Comparison of ENCODE assay signal across 15 cellular contexts in the genomic region with DNA sequence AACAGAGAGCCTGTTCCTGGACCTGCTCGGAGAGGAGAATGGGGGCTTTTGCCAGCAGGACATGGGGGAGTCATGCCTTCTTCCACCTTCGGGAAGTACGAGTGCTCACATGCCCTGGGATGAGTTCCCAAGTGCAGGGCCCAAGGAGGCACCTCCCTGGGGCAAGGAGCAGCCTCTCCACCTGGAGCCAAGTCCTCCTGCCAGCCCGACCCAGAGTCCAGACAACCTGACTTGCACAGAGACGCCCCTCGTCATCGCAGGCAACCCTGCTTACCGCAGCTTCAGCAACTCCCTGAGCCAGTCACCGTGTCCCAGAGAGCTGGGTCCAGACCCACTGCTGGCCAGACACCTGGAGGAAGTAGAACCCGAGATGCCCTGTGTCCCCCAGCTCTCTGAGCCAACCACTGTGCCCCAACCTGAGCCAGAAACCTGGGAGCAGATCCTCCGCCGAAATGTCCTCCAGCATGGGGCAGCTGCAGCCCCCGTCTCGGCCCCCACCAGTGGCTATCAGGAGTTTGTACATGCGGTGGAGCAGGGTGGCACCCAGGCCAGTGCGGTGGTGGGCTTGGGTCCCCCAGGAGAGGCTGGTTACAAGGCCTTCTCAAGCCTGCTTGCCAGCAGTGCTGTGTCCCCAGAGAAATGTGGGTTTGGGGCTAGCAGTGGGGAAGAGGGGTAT. TPM values are rescaled to one million over a fixed set of nuclear protein-coding genes. Genes with fewer than 3 reads are reported as not detected.
DNase-seq lines count a peak whose midpoint lies in the region; ATAC-seq and TF ChIP-seq lines count a peak whose summit lies in the region.
"Had no signal": no experiment of that assay in that cellular context is flagged by ENCODE, and none has a peak within 500 bp of the region (broad histone marks: within the 10 kb centered on the region; RNA-seq: fewer than 3 reads in every experiment).

No MANE protein-coding gene starts in this region.

- TF ChIP-seq CTCF in Panc1 (IDR thresholded peaks at IDR 0.05) (no peak), GM10248 (IDR thresholded peaks at IDR 0.05; ENCODE audit: control extremely low read depth, extremely low read depth, low read depth, missing control alignments) (no peak)

- POLR2A ChIA-PET in Panc1 (lab: Charles Lee) = no interaction called here
- POLR2A ChIA-PET in GM10248 (lab: Yijun Ruan, JAX) = no interaction called here

- H3K36me3 ChIP-seq in Panc1 (ENCODE audit: control insufficient read depth, insufficient read depth, low read length) = no peaks in the 10 kb centered on the region

- BruUV-seq in Panc1 (replicated peaks; lab: Mats Ljungman, UMichigan) = TSS peak; percentile 80

- no peaks in the 10 kb centered on the region for H3K9me3 ChIP-seq in Panc1 (ENCODE audit: control insufficient read depth, insufficient read depth, low read depth, low read length)
- H3K9me3 ChIP-seq: upper lobe of left lung had no signal

- peaks cover 67% of the 10 kb centered on the region for H3K4me1 Mint-ChIP-seq in activated T-cell treated with anti-CD3 and anti-CD28 coated beads, Interleukin-2, amount 50 U/mL, for 72 hours (ENCODE audit: low read depth)
- H3K4me1 Mint-ChIP-seq in central memory CD8-positive, alpha-beta T cell = peaks cover 13% of the 10 kb centered on the region
- H3K4me1 Mint-ChIP-seq in stimulated activated effector memory CD8-positive, alpha-beta T cell treated with anti-CD3 and anti-CD28 coated beads, Interleukin-12 subunit alpha, Interleukin-12 subunit beta, amount 100 ng/mL, for 72 hours = peaks cover 53% of the 10 kb centered on the region

- intact Hi-C loops in Panc1 (cut with micrococcal nuclease; ENCODE audit: unreplicated experiment) = no loop called here

- no peak overlapping the region for H3K27ac ChIP-seq in Panc1 (ENCODE audit: low read length)
- H3K27ac ChIP-seq: coronary artery, foreskin keratinocyte had no signal

- CTCF ChIA-PET in Panc1 (lab: Charles Lee) (no interaction called here), GM10248 (lab: Yijun Ruan, JAX) (interaction anchor here (0.9 to 3.9 kb wide), 3 partner anchors 10 to 127 kb away, joined by 3 to 15 read pairs (median 5); no protein-coding TSS in a partner anchor)

- H3K27me3 ChIP-seq in Panc1 (ENCODE audit: control insufficient read depth, insufficient read depth, low read length) = no peaks in the 10 kb centered on the region
- H3K27me3 ChIP-seq: foreskin keratinocyte, upper lobe of left lung had no signal

- H3K36me3 Mint-ChIP-seq in activated T-cell treated with anti-CD3 and anti-CD28 coated beads, Interleukin-2, amount 50 U/mL, for 72 hours (ENCODE audit: insufficient read depth in 2 of 2) = peaks cover 20 to 50% of the 10 kb centered on the region in 2 donors
- peaks cover 34% of the 10 kb centered on the region for H3K36me3 Mint-ChIP-seq in central memory CD8-positive, alpha-beta T cell (ENCODE audit: insufficient read depth)
- peaks cover 99% of the 10 kb centered on the region for H3K36me3 Mint-ChIP-seq in stimulated activated effector memory CD8-positive, alpha-beta T cell treated with anti-CD3 and anti-CD28 coated beads, Interleukin-12 subunit alpha, Interleukin-12 subunit beta, amount 100 ng/mL, for 72 hours

- no peak overlapping the region for H3K4me3 Mint-ChIP-seq in activated T-cell treated with anti-CD3 and anti-CD28 coated beads, Interleukin-2, amount 50 U/mL, for 72 hours
- H3K4me3 Mint-ChIP-seq in central memory CD8-positive, alpha-beta T cell = no peak overlapping the region
- no peak overlapping the region for H3K4me3 Mint-ChIP-seq in stimulated activated effector memory CD8-positive, alpha-beta T cell treated with anti-CD3 and anti-CD28 coated beads, Interleukin-12 subunit alpha, Interleukin-12 subunit beta, amount 100 ng/mL, for 72 hours

- no peaks in the 10 kb centered on the region for H3K27me3 Mint-ChIP-seq in activated T-cell treated with anti-CD3 and anti-CD28 coated beads, Interleukin-2, amount 50 U/mL, for 72 hours (ENCODE audit: low read depth)
- no peaks in the 10 kb centered on the region for H3K27me3 Mint-ChIP-seq in central memory CD8-positive, alpha-beta T cell

- no peak for ATAC-seq in activated T-cell treated with anti-CD3 and anti-CD28 coated beads, Interleukin-2, amount 50 U/mL, for 72 hours (replicated peaks in 1 of 2)
- ATAC-seq in Panc1 (no peak), GM21723 (IDR thresholded peaks at IDR 0.05; ENCODE audit: unreplicated experiment) (no peak)
- no peak for ATAC-seq in central memory CD8-positive, alpha-beta T cell (replicated peaks; ENCODE audit: extremely low read depth, poor library complexity, severe bottlenecking)
- no peak for ATAC-seq in stimulated activated effector memory CD8-positive, alpha-beta T cell treated with anti-CD3 and anti-CD28 coated beads, Interleukin-12 subunit alpha, Interleukin-12 subunit beta, amount 100 ng/mL, for 72 hours
- ATAC-seq: foreskin keratinocyte had no signal

- in situ Hi-C loops in Panc1 (cut with HindIII; ENCODE audit: low pct_unique_long_range_greater_than_20kb, low sequenced_read_pairs) = no loop called here

- peaks cover 3% of the 10 kb centered on the region; the same call in 1 of the 2 replicates for H3K4me1 ChIP-seq in Panc1 (ENCODE audit: control insufficient read depth, insufficient read depth, low read length)

- peaks cover 0 to 1% of the 10 kb centered on the region in 2 donors for H3K9me3 Mint-ChIP-seq in activated T-cell treated with anti-CD3 and anti-CD28 coated beads, Interleukin-2, amount 50 U/mL, for 72 hours
- H3K9me3 Mint-ChIP-seq in central memory CD8-positive, alpha-beta T cell = no peaks in the 10 kb centered on the region
- H3K9me3 Mint-ChIP-seq in stimulated activated effector memory CD8-positive, alpha-beta T cell treated with anti-CD3 and anti-CD28 coated beads, Interleukin-12 subunit alpha, Interleukin-12 subunit beta, amount 100 ng/mL, for 72 hours = no peaks in the 10 kb centered on the region

- H3K27ac Mint-ChIP-seq in activated T-cell treated with anti-CD3 and anti-CD28 coated beads, Interleukin-2, amount 50 U/mL, for 72 hours = peak overlapping the region; percentile 42
- peak overlapping the region; percentile 75 for H3K27ac Mint-ChIP-seq in central memory CD8-positive, alpha-beta T cell (ENCODE audit: low read depth)
- H3K27ac Mint-ChIP-seq in stimulated activated effector memory CD8-positive, alpha-beta T cell treated with anti-CD3 and anti-CD28 coated beads, Interleukin-12 subunit alpha, Interleukin-12 subunit beta, amount 100 ng/mL, for 72 hours = peak overlapping the region; percentile 77

- no peak overlapping the region for H3K4me3 ChIP-seq in Panc1 (ENCODE audit: low read depth in 2 of 2, low read length in 2 of 2)
- H3K4me3 ChIP-seq: coronary artery, upper lobe of left lung had no signal

- DNase-seq in activated T-cell treated with anti-CD3 and anti-CD28 coated beads, Interleukin-2, amount 50 U/mL, for 72 hours = no peak
- no peak for DNase-seq in activated T-cell treated with anti-CD3 and anti-CD28 coated beads, Interleukin-2, amount 50 U/mL, for 48 hours
- no peak for DNase-seq in Panc1 (ENCODE audit: low read depth, low spot score)
- no peak for DNase-seq in central memory CD8-positive, alpha-beta T cell (ENCODE audit: low spot score in 2 of 2)
- DNase-seq in stimulated activated effector memory CD8-positive, alpha-beta T cell treated with anti-CD3 and anti-CD28 coated beads, Interleukin-12 subunit alpha, Interleukin-12 subunit beta, amount 100 ng/mL, for 72 hours (ENCODE audit: low spot score in 2 of 2) = no peak
- no peak for DNase-seq in NCI-H2107 (lab: John Stamatoyannopoulos, UW)
- no peak for DNase-seq in GM10248 (ENCODE audit: extremely low spot score)
- DNase-seq: ACHN; activated CD8-positive, alpha-beta memory T cell treated with anti-CD3 and anti-CD28 coated beads for 24 hours; foreskin keratinocyte; NCI-H1436 treated with DMSO at 0.1 percent for 48 hours; stimulated activated CD4-positive, alpha-beta T cell treated with anti-CD3 and anti-CD28 coated beads, Interleukin-12 subunit alpha, Interleukin-12 subunit beta, amount 100 ng/mL, for 4 hours; upper lobe of left lung had no signal

RNA-seq across cellular contexts. Expression of a gene that starts 39.3 kb away (rescaled TPM):
- total RNA-seq in activated T-cell treated with anti-CD3 and anti-CD28 coated beads, Interleukin-2, amount 50 U/mL, for 72 hours = 100 to 1,000 TPM; 155 to 166 TPM
- total RNA-seq in Panc1 (2021; ENCODE audit: unreplicated experiment) = 0.10 TPM
- polyA plus RNA-seq in Panc1 (2012; ENCODE audit: insufficient read length) = 0.07 TPM

RNA-seq across cellular contexts. Expression of a gene that starts 48.9 kb away (rescaled TPM):
- total RNA-seq in activated T-cell treated with anti-CD3 and anti-CD28 coated beads, Interleukin-2, amount 50 U/mL, for 72 hours = 100 to 1,000 TPM; 313 to 348 TPM
- total RNA-seq in Panc1 (2021; ENCODE audit: unreplicated experiment) = 28.9 TPM
- 22.2 TPM for polyA plus RNA-seq in Panc1 (2012; ENCODE audit: insufficient read length)

Comparison
In these comparisons a context has a peak if more than half of its experiments do, and no peak if none do; other contexts are left out.
1. RNA of a gene that starts 39.3 kb away (total RNA-seq): 155 to 166 TPM in activated T-cell treated with anti-CD3 and anti-CD28 coated beads, Interleukin-2, amount 50 U/mL, for 72 hours; 0.10 TPM in Panc1 (single experiment); every median in the first group is over 100 times any median in the second.
2. RNA of a gene that starts 48.9 kb away (total RNA-seq): 313 to 348 TPM in activated T-cell treated with anti-CD3 and anti-CD28 coated beads, Interleukin-2, amount 50 U/mL, for 72 hours; 28.9 TPM in Panc1 (single experiment); every median in the first group is over 10 times any median in the second.
3. Peak in every context shown above with its lines, with median percentiles within 50 percentile points of each other: H3K27ac Mint-ChIP-seq.